Comparison of ENCODE assay signal across 36 cellular contexts in genomic region chr20:53466279-53466678, GRCh38.
A peak's percentile ranks its signal among the peaks of the same experiment; 100 is the strongest.
DNase-seq lines count a peak whose midpoint lies in the region; ATAC-seq, FAIRE-seq and TF ChIP-seq lines count a peak whose summit lies in the region.
"Had no signal": no experiment of that assay in that cellular context is flagged by ENCODE, and none has a peak within 500 bp of the region (broad histone marks: within the 10 kb centered on the region; RNA-seq: fewer than 3 reads in every experiment).

No MANE protein-coding gene starts in this region.

- no peak for TF ChIP-seq RAD21 in HepG2 (CRISPR knock-in tag; IDR thresholded peaks at IDR 0.05)
- TF ChIP-seq RAD21 in liver (IDR thresholded peaks at IDR 0.05): no peak

- BruUV-seq in HepG2 (replicated peaks; lab: Mats Ljungman, UMichigan) (no TSS peak), MCF 10A (replicated peaks; lab: Mats Ljungman, UMichigan) (no TSS peak)

- H4K20me1 ChIP-seq in HepG2 (ENCODE audit: insufficient read depth, low read length): no peaks in the 10 kb centered on the region
- H4K20me1 ChIP-seq: BLaER1; BLaER1 treated with 17β-estradiol and CSF1 and Interleukin-3, amounts not matched to agents 10 nM and 100 nM had no signal

- TF ChIP-seq CTCF in HepG2 (CRISPR knock-in tag; IDR thresholded peaks at IDR 0.05): no peak
- TF ChIP-seq CTCF in liver (IDR thresholded peaks at IDR 0.05; ENCODE audit: low read depth, low read length, missing input control): no peak
- TF ChIP-seq CTCF in nephron progenitor cell (IDR thresholded peaks at IDR 0.05): no peak
- no peak for TF ChIP-seq CTCF in mucosa of descending colon (IDR thresholded peaks at IDR 0.05)
- TF ChIP-seq CTCF in MCF 10A (IDR thresholded peaks at IDR 0.05; ENCODE audit: unreplicated experiment): no peak

- H3K36me3 Mint-ChIP-seq in nephron progenitor cell (ENCODE audit: low read depth) (peaks cover 76% of the 10 kb centered on the region), MCF 10A (ENCODE audit: insufficient read depth, unreplicated experiment) (no peaks in the 10 kb centered on the region)
- H3K36me3 Mint-ChIP-seq: CD14-positive monocyte; CD4-positive, CD25-positive, alpha-beta regulatory T cell; CD8-positive, alpha-beta T cell had no signal

- H3K4me1 Mint-ChIP-seq in nephron progenitor cell (peaks cover 29% of the 10 kb centered on the region), MCF 10A (ENCODE audit: insufficient read depth, unreplicated experiment) (no peaks in the 10 kb centered on the region)
- H3K4me1 Mint-ChIP-seq: CD14-positive monocyte; CD4-positive, alpha-beta memory T cell; CD4-positive, CD25-positive, alpha-beta regulatory T cell; CD8-positive, alpha-beta memory T cell had no signal

- no peak overlapping the region for H3K4me3 Mint-ChIP-seq in nephron progenitor cell
- H3K4me3 Mint-ChIP-seq in MCF 10A (ENCODE audit: unreplicated experiment): no peak overlapping the region
- H3K4me3 Mint-ChIP-seq: B cell; CD14-positive monocyte; CD4-positive, alpha-beta memory T cell; CD4-positive, alpha-beta T cell; CD4-positive, CD25-positive, alpha-beta regulatory T cell; CD8-positive, alpha-beta memory T cell; CD8-positive, alpha-beta T cell had no signal

- no peak for FAIRE-seq in HepG2 (lab: Jason Lieb, UNC)
- FAIRE-seq: A204.1, A549, D721Med had no signal

- in situ Hi-C loops in HepG2 (cut with HindIII; ENCODE audit: extremely low pct_ligation_motif_present, low pct_unique_long_range_greater_than_20kb): no loop called here

- H3K4me3 ChIP-seq in HepG2 (replicated peaks in 1 of 3; ENCODE audit: insufficient read depth in 1 of 3, low read depth in 2 of 3, low read length in 3 of 3) (no peak overlapping the region), liver (ENCODE audit: low read depth in 1 of 3, low read length in 3 of 3) (no peak overlapping the region), mucosa of descending colon (no peak overlapping the region)
- H3K4me3 ChIP-seq: A549; BLaER1; BLaER1 treated with 17β-estradiol and CSF1 and Interleukin-3, amounts not matched to agents 10 nM and 100 nM had no signal

- no peak for TF ChIP-seq EP300 in HepG2 (IDR thresholded peaks at IDR 0.05; ENCODE audit: low read depth in 2 of 2, low read length in 2 of 2)
- no peak for TF ChIP-seq EP300 in HepG2 (CRISPR knock-in tag; IDR thresholded peaks at IDR 0.05; ENCODE audit: borderline replicate concordance)

- H3K27me3 Mint-ChIP-seq in nephron progenitor cell (ENCODE audit: low read depth, poor library complexity): no peaks in the 10 kb centered on the region
- peaks cover 9% of the 10 kb centered on the region for H3K27me3 Mint-ChIP-seq in MCF 10A (ENCODE audit: insufficient read depth, unreplicated experiment)

- H3K9ac ChIP-seq in HepG2 (ENCODE audit: insufficient read depth, low read depth, low read length) (no peak overlapping the region), liver (ENCODE audit: low read depth in 1 of 2, low read length in 2 of 2) (no peak overlapping the region)
- H3K9ac ChIP-seq: BLaER1; BLaER1 treated with 17β-estradiol and CSF1 and Interleukin-3, amounts not matched to agents 10 nM and 100 nM had no signal

- intact Hi-C loops in HepG2 (cut with micrococcal nuclease; ENCODE audit: unreplicated experiment) (no loop called here), mucosa of descending colon (cut with DNase I, micrococcal nuclease) (no loop called here), MCF 10A (cut with micrococcal nuclease) (no loop called here), posterior vena cava (cut with DNase I) (no loop called here)

- POLR2A ChIA-PET in HepG2 (lab: Yijun Ruan, JAX): no interaction called here
- POLR2A ChIA-PET in MCF 10A (lab: Yijun Ruan, JAX): no interaction called here

- no peaks in the 10 kb centered on the region for H3K79me2 ChIP-seq in HepG2 (ENCODE audit: insufficient read depth, low read length)

- peak overlapping the region; percentile 12 for H3K27ac Mint-ChIP-seq in nephron progenitor cell
- no peak overlapping the region for H3K27ac Mint-ChIP-seq in MCF 10A (ENCODE audit: low read depth, unreplicated experiment)
- H3K27ac Mint-ChIP-seq: B cell; CD14-positive monocyte; CD4-positive, alpha-beta memory T cell; CD4-positive, alpha-beta T cell; CD4-positive, CD25-positive, alpha-beta regulatory T cell; CD8-positive, alpha-beta memory T cell; CD8-positive, alpha-beta T cell had no signal

- no peak overlapping the region for H3K4me2 ChIP-seq in HepG2 (ENCODE audit: low read depth, low read length)
- H3K4me2 ChIP-seq: A549; BLaER1; BLaER1 treated with 17β-estradiol and CSF1 and Interleukin-3, amounts not matched to agents 10 nM and 100 nM had no signal

- H3K9me3 ChIP-seq in HepG2 (ENCODE audit: low read length) (no peaks in the 10 kb centered on the region), liver (ENCODE audit: control insufficient read depth in 4 of 4, low read length in 3 of 4) (no peaks in the 10 kb centered on the region), mucosa of descending colon (no peaks in the 10 kb centered on the region)
- H3K9me3 ChIP-seq: A549, BE2C had no signal

- no peaks in the 10 kb centered on the region for H3K36me3 ChIP-seq in HepG2 (replicated peaks in 1 of 2; ENCODE audit: control insufficient read depth in 1 of 2, insufficient read depth in 2 of 2, low read length in 2 of 2)
- H3K36me3 ChIP-seq in liver (ENCODE audit: control insufficient read depth in 4 of 4, insufficient read depth in 3 of 4, low read depth in 1 of 4, low read length in 3 of 4): no peaks in the 10 kb centered on the region
- H3K36me3 ChIP-seq in mucosa of descending colon (ENCODE audit: low read depth): no peaks in the 10 kb centered on the region
- H3K36me3 ChIP-seq: BE2C; BLaER1; BLaER1 treated with 17β-estradiol and CSF1 and Interleukin-3, amounts not matched to agents 10 nM and 100 nM had no signal

- peaks cover 33% of the 10 kb centered on the region for H3K9me3 Mint-ChIP-seq in nephron progenitor cell
- peaks cover 11% of the 10 kb centered on the region for H3K9me3 Mint-ChIP-seq in MCF 10A (ENCODE audit: unreplicated experiment)
- H3K9me3 Mint-ChIP-seq: CD4-positive, alpha-beta T cell; CD8-positive, alpha-beta T cell had no signal

- H3K27ac ChIP-seq in HepG2 (ENCODE audit: extremely low read length, insufficient read depth, low read length): no peak overlapping the region
- H3K27ac ChIP-seq in liver (ENCODE audit: low read depth in 1 of 2, low read length in 2 of 2): no peak overlapping the region
- H3K27ac ChIP-seq: 22Rv1; A549; BLaER1; BLaER1 treated with 17β-estradiol and CSF1 and Interleukin-3, amounts not matched to agents 10 nM and 100 nM; C4-2B had no signal

- no peak for TF ChIP-seq POLR2A in HepG2 (IDR thresholded peaks at IDR 0.05; ENCODE audit: insufficient read depth in 1 of 2, low read depth in 2 of 2, low read length in 2 of 2)

- H3K4me1 ChIP-seq in HepG2 (ENCODE audit: insufficient read depth, low read length): peaks cover 10% of the 10 kb centered on the region
- H3K4me1 ChIP-seq in liver (ENCODE audit: control insufficient read depth in 4 of 4, insufficient read depth in 4 of 4, low read length in 3 of 4): no peaks in the 10 kb centered on the region
- no peaks in the 10 kb centered on the region for H3K4me1 ChIP-seq in mucosa of descending colon (ENCODE audit: low read depth)
- H3K4me1 ChIP-seq: A549, BE2C, BLaER1, Caco-2 had no signal

- CTCF ChIA-PET in HepG2 (lab: Yijun Ruan, JAX; ENCODE audit: low intra/inter-chr PET ratio, low total read pairs): no interaction called here
- CTCF ChIA-PET in MCF 10A (lab: Yijun Ruan, JAX): interaction anchor here (0.5 to 0.6 kb wide), 4 partner anchors 20 to 1204 kb away, joined by 3 to 6 read pairs (median 4); no protein-coding TSS in a partner anchor

- H3K27me3 ChIP-seq in HepG2 (ENCODE audit: control insufficient read depth in 1 of 2, insufficient read depth in 2 of 2, low read length in 2 of 2) (peaks cover 0 to 1% of the 10 kb centered on the region in 2 experiments; a peak in 1 of 5 replicates), liver (ENCODE audit: control insufficient read depth in 4 of 4, insufficient read depth in 4 of 4, low read length in 3 of 4) (no peaks in the 10 kb centered on the region)
- H3K27me3 ChIP-seq: BE2C; BLaER1; BLaER1 treated with 17β-estradiol and CSF1 and Interleukin-3, amounts not matched to agents 10 nM and 100 nM had no signal

- 47% methylated on average over 4 of the region's 4 CpGs for WGBS in HepG2 (ENCODE audit: low lambda C conversion rate)
- 83% methylated on average over 4 of the region's 4 CpGs for WGBS in liver

- peak; percentile 16 for DNase-seq in left kidney (ENCODE audit: low read depth, low spot score)
- DNase-seq in HepG2 (ENCODE audit: low spot score): peak; percentile 65
- no peak for DNase-seq in nephron progenitor cell
- no peak for DNase-seq in EL
- no peak for DNase-seq in mucosa of descending colon
- no peak for DNase-seq in MCF 10A (ENCODE audit: unreplicated experiment)
- no peak for DNase-seq in posterior vena cava (ENCODE audit: low spot score)
- DNase-seq: 8988T; ACHN; AML-193; BE2C; C1 segment of cervical spinal cord; Caco-2; Calu3; CD4-positive, alpha-beta memory T cell; CD4-positive, alpha-beta T cell; CD4-positive, CD25-positive, alpha-beta regulatory T cell; CD8-positive, alpha-beta memory T cell; CD8-positive, alpha-beta T cell; COR-L47; DMS 273 treated with DMSO at 0.1 percent for 48 hours; DMS153; DMS53; DMS79; DMS79 treated with DMSO at 0.1 percent for 48 hours; DND-41 had no signal

- no peak overlapping the region for H2AFZ ChIP-seq in HepG2 (ENCODE audit: low read length)

- peak; percentile 89 for ATAC-seq in HepG2
- no peak for ATAC-seq in mucosa of descending colon
- ATAC-seq: A549; CD8-positive, alpha-beta T cell had no signal

TF ChIP-seq in HepG2, 621 proteins besides CTCF, POLR2A, EP300 and RAD21 (continues in another document):
- TF ChIP-seq ZNF629 (CRISPR knock-in tag; conservative IDR thresholded peaks at IDR 0.05): 0 out of 2 replicates have a peak, but pooled peaks have one; percentile 12
- TF ChIP-seq NPAS2 (CRISPR knock-in tag; IDR thresholded peaks at IDR 0.05; ENCODE audit: borderline replicate concordance): no peak
- no peak for TF ChIP-seq RBM22 (optimal IDR thresholded peaks at IDR 0.05; ENCODE audit: low read length)

TF ChIP-seq in liver, 16 proteins besides CTCF, POLR2A, EP300 and RAD21:
- TF ChIP-seq HNF4G (IDR thresholded peaks at IDR 0.05): no peak
- TF ChIP-seq FOXA2 (IDR thresholded peaks at IDR 0.05): no peak
- no peak for TF ChIP-seq TAF1 (conservative IDR thresholded peaks at IDR 0.05)
- no peak for TF ChIP-seq NR2F2 (IDR thresholded peaks at IDR 0.05)
- TF ChIP-seq EGR1 (IDR thresholded peaks at IDR 0.05; ENCODE audit: low read depth in 2 of 2): no peak
- no peak for TF ChIP-seq FOXA1 (IDR thresholded peaks at IDR 0.05)
- TF ChIP-seq, protein P1, sequence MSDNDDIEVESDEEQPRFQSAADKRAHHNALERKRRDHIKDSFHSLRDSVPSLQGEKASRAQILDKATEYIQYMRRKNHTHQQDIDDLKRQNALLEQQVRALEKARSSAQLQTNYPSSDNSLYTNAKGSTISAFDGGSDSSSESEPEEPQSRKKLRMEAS (IDR thresholded peaks at IDR 0.05): no peak
- TF ChIP-seq HNF4A (conservative IDR thresholded peaks at IDR 0.05): peak; percentile 8 to 27

Comparison
In these comparisons a context has a peak if more than half of its experiments do, and no peak if none do; other contexts are left out.
1. DNase-seq: peak in left kidney (single experiment) and HepG2 (single experiment); none in nephron progenitor cell (single experiment), EL (single experiment), mucosa of descending colon (0 of 3), MCF 10A (single experiment) and posterior vena cava (single experiment).